ENCODE assay signal across 20 cellular contexts in genomic region chr3:195467641-195468390, GRCh38. TPM values are rescaled to one million over a fixed set of nuclear protein-coding genes. Genes with fewer than 3 reads are reported as not detected.
A peak's percentile ranks its signal among the peaks of the same experiment; 100 is the strongest.
DNase-seq lines count a peak whose midpoint lies in the region; ATAC-seq and TF ChIP-seq lines count a peak whose summit lies in the region.
"Had no signal": no experiment of that assay in that cellular context is flagged by ENCODE, and none has a peak within 500 bp of the region (broad histone marks: within the 10 kb centered on the region; RNA-seq: fewer than 3 reads in every experiment).

No MANE protein-coding gene starts in this region.

- H3K4me3 Mint-ChIP-seq in stimulated activated memory B cell treated with anti-CD40 and anti-IgM and Interleukin-4, amounts not matched to agents 10 μg/mL and 1 μg/mL and 100 μg/mL, for 72 hours = no peak overlapping the region
- H3K4me3 Mint-ChIP-seq: nephron, type B pancreatic cell had no signal

- H3K9me3 Mint-ChIP-seq in stimulated activated memory B cell treated with anti-CD40 and anti-IgM and Interleukin-4, amounts not matched to agents 10 μg/mL and 1 μg/mL and 100 μg/mL, for 72 hours = peaks cover 14% of the 10 kb centered on the region

- H3K4me1 Mint-ChIP-seq in stimulated activated memory B cell treated with anti-CD40 and anti-IgM and Interleukin-4, amounts not matched to agents 10 μg/mL and 1 μg/mL and 100 μg/mL, for 72 hours = no peaks in the 10 kb centered on the region
- H3K4me1 Mint-ChIP-seq: nephron had no signal

- H3K4me2 ChIP-seq in osteoblast (ENCODE audit: insufficient read depth, low read length) = no peak overlapping the region

- H3K27ac Mint-ChIP-seq in stimulated activated memory B cell treated with anti-CD40 and anti-IgM and Interleukin-4, amounts not matched to agents 10 μg/mL and 1 μg/mL and 100 μg/mL, for 72 hours = no peak overlapping the region
- H3K27ac Mint-ChIP-seq: nephron, type B pancreatic cell had no signal

- no peak overlapping the region for H3K27ac ChIP-seq in osteoblast (ENCODE audit: low read depth, low read length)
- H3K27ac ChIP-seq: 22Rv1, dorsolateral prefrontal cortex, gastroesophageal sphincter, skin epidermis, VCaP had no signal

- H3K27me3 Mint-ChIP-seq in stimulated activated memory B cell treated with anti-CD40 and anti-IgM and Interleukin-4, amounts not matched to agents 10 μg/mL and 1 μg/mL and 100 μg/mL, for 72 hours = peaks cover 8% of the 10 kb centered on the region
- H3K27me3 Mint-ChIP-seq: type B pancreatic cell had no signal

- peaks cover 6% of the 10 kb centered on the region for H3K27me3 ChIP-seq in osteoblast (ENCODE audit: insufficient read depth, low read length)
- H3K27me3 ChIP-seq: dorsolateral prefrontal cortex, gastroesophageal sphincter had no signal

- no peaks in the 10 kb centered on the region for H3K79me2 ChIP-seq in osteoblast (ENCODE audit: insufficient read depth, low read length)

- TF ChIP-seq CTCF in astrocyte of the cerebellum (IDR thresholded peaks at IDR 0.05; ENCODE audit: low read depth, low read length, missing control alignments) (no peak), osteoblast (IDR thresholded peaks at IDR 0.05; ENCODE audit: extremely low read depth, low read depth, low read length) (no peak)

- no peak overlapping the region for H2AFZ ChIP-seq in osteoblast (ENCODE audit: low read length)

- peaks cover 10% of the 10 kb centered on the region for H3K36me3 Mint-ChIP-seq in stimulated activated memory B cell treated with anti-CD40 and anti-IgM and Interleukin-4, amounts not matched to agents 10 μg/mL and 1 μg/mL and 100 μg/mL, for 72 hours
- H3K36me3 Mint-ChIP-seq: type B pancreatic cell had no signal

- no peak overlapping the region for H3K4me3 ChIP-seq in astrocyte of the cerebellum (ENCODE audit: low read depth, low read length)
- H3K4me3 ChIP-seq in osteoblast (ENCODE audit: insufficient read depth, low read length) = no peak overlapping the region
- H3K4me3 ChIP-seq: dorsolateral prefrontal cortex, gastroesophageal sphincter, skin epidermis had no signal

- H3K4me1 ChIP-seq in osteoblast (ENCODE audit: insufficient read depth, low read length) = no peaks in the 10 kb centered on the region

- ATAC-seq in activated CD4-positive, CD25-positive, alpha-beta regulatory T cell treated with anti-CD3 and anti-CD28 coated beads, Interleukin-2, amount 50 U/mL, for 24 hours = peak; percentile 84 to 89
- ATAC-seq in GM18873 (IDR thresholded peaks at IDR 0.05; ENCODE audit: low FRiP score, unreplicated experiment) = no peak
- ATAC-seq in HG03342 (IDR thresholded peaks at IDR 0.05; ENCODE audit: unreplicated experiment) = no peak
- ATAC-seq in stimulated activated memory B cell treated with anti-CD40 and anti-IgM and Interleukin-4, amounts not matched to agents 10 μg/mL and 1 μg/mL and 100 μg/mL, for 72 hours = no peak
- ATAC-seq: gastroesophageal sphincter, HCT116 had no signal

- no peaks in the 10 kb centered on the region for H3K36me3 ChIP-seq in osteoblast (ENCODE audit: insufficient read depth, low read length)
- H3K36me3 ChIP-seq: gastroesophageal sphincter had no signal

- H4K20me1 ChIP-seq in osteoblast (ENCODE audit: insufficient read depth, low read length) = no peaks in the 10 kb centered on the region

- no peak for DNase-seq in activated CD4-positive, CD25-positive, alpha-beta regulatory T cell (lab: John Stamatoyannopoulos, UW)
- DNase-seq in LHCN-M2 (ENCODE audit: low read depth) (peak; percentile 39), astrocyte of the cerebellum (ENCODE audit: low read depth) (peak; percentile 70), osteoblast (ENCODE audit: insufficient read length, low spot score, missing footprints) (peak; percentile 66)
- DNase-seq: activated gamma-delta T cell, dorsolateral prefrontal cortex, NCI-H1417, NCI-H524 treated with DMSO at 0.1 percent for 48 hours, Right ventricle myocardium superior had no signal

- in situ Hi-C loops in astrocyte of the cerebellum (cut with HindIII; ENCODE audit: low sequenced_read_pairs) = no loop called here

- H3K9me3 ChIP-seq in osteoblast (ENCODE audit: low read depth, low read length) = no peaks in the 10 kb centered on the region
- H3K9me3 ChIP-seq: gastroesophageal sphincter had no signal

RNA-seq across cellular contexts. Expression of gene ACAP2, which starts 25.0 kb away (rescaled TPM):
- 34.9 and 42.3 TPM in 2 replicates for total RNA-seq in LHCN-M2 (2014; rRNA removed)
- 5.8 TPM for polyA plus RNA-seq in LHCN-M2 (2012)
- total RNA-seq in osteoblast = 115 and 121 TPM in 2 replicates

Comparison
In these comparisons a context has a peak if more than half of its experiments do, and no peak if none do; other contexts are left out.
1. ATAC-seq: peak in activated CD4-positive, CD25-positive, alpha-beta regulatory T cell treated with anti-CD3 and anti-CD28 coated beads, Interleukin-2, amount 50 U/mL, for 24 hours (2 of 2); none in GM18873 (single experiment), HG03342 (single experiment) and stimulated activated memory B cell treated with anti-CD40 and anti-IgM and Interleukin-4, amounts not matched to agents 10 μg/mL and 1 μg/mL and 100 μg/mL, for 72 hours (single experiment).
2. DNase-seq: peak in LHCN-M2 (single experiment), astrocyte of the cerebellum (single experiment) and osteoblast (single experiment); none in activated CD4-positive, CD25-positive, alpha-beta regulatory T cell (0 of 4).